In genomic region chr9:16276866-16277265, GRCh38 we compare ENCODE assay signal across 18 cellular contexts.
"Had no signal": no experiment of that assay in that cellular context is flagged by ENCODE, and none has a peak within 500 bp of the region (broad histone marks: within the 10 kb centered on the region; RNA-seq: fewer than 3 reads in every experiment).

No MANE protein-coding gene starts in this region.

- H3K9me3 Mint-ChIP-seq: dendritic cell treated with granulocyte-macrophage colony-stimulating factor and Interleukin-4, amounts not matched to agents 40 ng/mL and 50 ng/mL, for 4 days; immature natural killer cell; natural killer cell treated with Interleukin-12 subunit alpha and Interleukin-12 subunit beta and Interleukin-15 and Interleukin-18, amount 100 ng/mL, for 72 hours; stimulated activated memory B cell treated with anti-CD40 and anti-IgM and Interleukin-4, amounts not matched to agents 10 μg/mL and 1 μg/mL and 100 μg/mL, for 72 hours had no signal

- H3K36me3 Mint-ChIP-seq: immature natural killer cell; natural killer cell treated with Interleukin-12 subunit alpha and Interleukin-12 subunit beta and Interleukin-15 and Interleukin-18, amount 100 ng/mL, for 72 hours; stimulated activated memory B cell treated with anti-CD40 and anti-IgM and Interleukin-4, amounts not matched to agents 10 μg/mL and 1 μg/mL and 100 μg/mL, for 72 hours had no signal

- H3K4me1 Mint-ChIP-seq: immature natural killer cell; stimulated activated memory B cell treated with anti-CD40 and anti-IgM and Interleukin-4, amounts not matched to agents 10 μg/mL and 1 μg/mL and 100 μg/mL, for 72 hours had no signal

- H3K36me3 ChIP-seq: esophagus squamous epithelium, gastroesophageal sphincter, ovary, thoracic aorta, upper lobe of left lung, uterus had no signal

- H3K27ac Mint-ChIP-seq: dendritic cell treated with granulocyte-macrophage colony-stimulating factor and Interleukin-4, amounts not matched to agents 40 ng/mL and 50 ng/mL, for 4 days; effector memory CD8-positive, alpha-beta T cell; immature natural killer cell; natural killer cell treated with Interleukin-12 subunit alpha and Interleukin-12 subunit beta and Interleukin-15 and Interleukin-18, amount 100 ng/mL, for 72 hours; stimulated activated memory B cell treated with anti-CD40 and anti-IgM and Interleukin-4, amounts not matched to agents 10 μg/mL and 1 μg/mL and 100 μg/mL, for 72 hours; stimulated activated naive CD8-positive, alpha-beta T cell treated with anti-CD3 and anti-CD28 coated beads, Interleukin-15, Interleukin-2, amounts not matched to agents 100 ng/mL and 50 ng/mL, for 24 hours had no signal

- H3K9me3 ChIP-seq: esophagus squamous epithelium, gastroesophageal sphincter, ovary, thoracic aorta, upper lobe of left lung, uterus had no signal

- H3K27me3 ChIP-seq: esophagus squamous epithelium, gastroesophageal sphincter, ovary, upper lobe of left lung, uterus had no signal

- H3K4me1 ChIP-seq: upper lobe of left lung, uterus had no signal

- H3K27me3 Mint-ChIP-seq: dendritic cell treated with granulocyte-macrophage colony-stimulating factor and Interleukin-4, amounts not matched to agents 40 ng/mL and 50 ng/mL, for 4 days; effector memory CD8-positive, alpha-beta T cell; natural killer cell treated with Interleukin-12 subunit alpha and Interleukin-12 subunit beta and Interleukin-15 and Interleukin-18, amount 100 ng/mL, for 72 hours; stimulated activated memory B cell treated with anti-CD40 and anti-IgM and Interleukin-4, amounts not matched to agents 10 μg/mL and 1 μg/mL and 100 μg/mL, for 72 hours; stimulated activated naive CD8-positive, alpha-beta T cell treated with anti-CD3 and anti-CD28 coated beads, Interleukin-15, Interleukin-2, amounts not matched to agents 100 ng/mL and 50 ng/mL, for 24 hours had no signal

- DNase-seq: cerebellar nuclear complex; effector memory CD8-positive, alpha-beta T cell; esophagus squamous epithelium; foreskin fibroblast; immature natural killer cell; mesenchymal stem cell; stimulated activated CD4-positive, alpha-beta T cell treated with anti-CD3 and anti-CD28 coated beads, Interleukin-1b, Interleukin-23, amount 100 ng/mL, for 48 hours; stimulated activated CD4-positive, alpha-beta T cell treated with anti-CD3 and anti-CD28 coated beads, Interleukin-4, amount 100 ng/mL, for 24 hours; uterus had no signal

- H3K27ac ChIP-seq: esophagus squamous epithelium, gastroesophageal sphincter, ovary, thoracic aorta, upper lobe of left lung, uterus had no signal

- H3K4me3 ChIP-seq: esophagus squamous epithelium, gastroesophageal sphincter, lung, ovary, thoracic aorta, upper lobe of left lung, uterus had no signal

- H3K4me3 Mint-ChIP-seq: dendritic cell treated with granulocyte-macrophage colony-stimulating factor and Interleukin-4, amounts not matched to agents 40 ng/mL and 50 ng/mL, for 4 days; effector memory CD8-positive, alpha-beta T cell; immature natural killer cell; natural killer cell treated with Interleukin-12 subunit alpha and Interleukin-12 subunit beta and Interleukin-15 and Interleukin-18, amount 100 ng/mL, for 72 hours; stimulated activated memory B cell treated with anti-CD40 and anti-IgM and Interleukin-4, amounts not matched to agents 10 μg/mL and 1 μg/mL and 100 μg/mL, for 72 hours; stimulated activated naive CD8-positive, alpha-beta T cell treated with anti-CD3 and anti-CD28 coated beads, Interleukin-15, Interleukin-2, amounts not matched to agents 100 ng/mL and 50 ng/mL, for 24 hours had no signal
